In genomic region chr12:115230576-115230975, GRCh38 we compare ENCODE assay signal across 25 cellular contexts.
"Had no signal": no experiment of that assay in that cellular context is flagged by ENCODE, and none has a peak within 500 bp of the region (broad histone marks: within the 10 kb centered on the region; RNA-seq: fewer than 3 reads in every experiment).

No MANE protein-coding gene starts in this region.

- H3K27ac Mint-ChIP-seq: activated B cell treated with CpG ODN at 0.5 μM for 24 hours; activated CD4-positive, alpha-beta memory T cell treated with anti-CD3 and anti-CD28 coated beads for 36 hours; activated CD4-positive, alpha-beta T cell treated with anti-CD3 and anti-CD28 coated beads, Interleukin-2, amount 10 ng/mL, durations not matched to agents 24 days and 14 days; activated naive CD4-positive, alpha-beta T cell treated with anti-CD3 and anti-CD28 coated beads, Interleukin-2, amount 10 ng/mL, durations not matched to agents 7 days and 5 days; activated naive CD8-positive, alpha-beta T cell treated with anti-CD3 and anti-CD28 coated beads for 36 hours; activated T-cell treated with anti-CD3 and anti-CD28 coated beads, Interleukin-2, amount 50 U/mL, for 72 hours; activated T-helper 2 cell treated with anti-CD3 and anti-CD28 coated beads, Interferon-gamma antibody, Interleukin-2, Interleukin-4, amounts not matched to agents 10 μg/mL and 5 μg/mL and 100 μg/mL, durations not matched to agents 14 hours and 24 hours and 36 hours; T-cell had no signal

- H3K4me1 Mint-ChIP-seq: activated B cell treated with CpG ODN at 0.5 μM for 24 hours; activated CD4-positive, alpha-beta T cell treated with anti-CD3 and anti-CD28 coated beads, Interleukin-2, amount 10 ng/mL, durations not matched to agents 24 days and 14 days; activated naive CD4-positive, alpha-beta T cell treated with anti-CD3 and anti-CD28 coated beads, Interleukin-2, amount 10 ng/mL, durations not matched to agents 7 days and 5 days; activated naive CD8-positive, alpha-beta T cell treated with anti-CD3 and anti-CD28 coated beads for 36 hours; T-cell had no signal

- DNase-seq: activated B cell treated with CpG ODN at 0.5 μM for 24 hours; activated CD4-positive, alpha-beta memory T cell treated with anti-CD3 and anti-CD28 coated beads for 36 hours; activated CD4-positive, alpha-beta T cell treated with anti-CD3 and anti-CD28 coated beads for 1 hour; activated CD4-positive, alpha-beta T cell treated with anti-CD3 and anti-CD28 coated beads, Interleukin-2, amount 10 ng/mL, durations not matched to agents 24 days and 14 days; activated CD8-positive, alpha-beta memory T cell treated with anti-CD3 and anti-CD28 coated beads for 24 hours; activated gamma-delta T cell treated with Interleukin-2 at 50 U/mL for 16 hours; activated naive CD4-positive, alpha-beta T cell treated with anti-CD3 and anti-CD28 coated beads, Interleukin-2, amount 10 ng/mL, durations not matched to agents 7 days and 5 days; activated naive CD8-positive, alpha-beta T cell treated with anti-CD3 and anti-CD28 coated beads for 36 hours; activated T-cell treated with anti-CD3 and anti-CD28 coated beads for 4 hours; activated T-cell treated with anti-CD3 and anti-CD28 coated beads, Interleukin-2, amount 50 U/mL, for 72 hours; caudate nucleus; MV-4-11; NCI-H1092 treated with DMSO at 0.1 percent for 48 hours; NCI-H1417 treated with DMSO at 0.1 percent for 48 hours; NCI-H1694; NCI-H2029; NCI-H446; NCI-H526 treated with DMSO at 0.1 percent for 48 hours; NCI-H82; T-cell; T-helper 2 cell; T1000 had no signal

- H3K27ac ChIP-seq: KMS-11, SK-N-MC had no signal

- ATAC-seq: activated T-cell treated with anti-CD3 and anti-CD28 coated beads, Interleukin-2, amount 50 U/mL, for 72 hours; T-cell had no signal

- H3K27me3 Mint-ChIP-seq: activated B cell treated with CpG ODN at 0.5 μM for 24 hours; activated CD4-positive, alpha-beta memory T cell treated with anti-CD3 and anti-CD28 coated beads for 36 hours; activated CD4-positive, alpha-beta T cell treated with anti-CD3 and anti-CD28 coated beads, Interleukin-2, amount 10 ng/mL, durations not matched to agents 24 days and 14 days; activated naive CD4-positive, alpha-beta T cell treated with anti-CD3 and anti-CD28 coated beads, Interleukin-2, amount 10 ng/mL, durations not matched to agents 7 days and 5 days; activated naive CD8-positive, alpha-beta T cell treated with anti-CD3 and anti-CD28 coated beads for 36 hours; T-cell had no signal

- H3K4me3 ChIP-seq: SK-N-MC had no signal

- H3K9me3 Mint-ChIP-seq: activated B cell treated with CpG ODN at 0.5 μM for 24 hours; activated naive CD4-positive, alpha-beta T cell treated with anti-CD3 and anti-CD28 coated beads, Interleukin-2, amount 10 ng/mL, durations not matched to agents 7 days and 5 days; activated T-helper 2 cell treated with anti-CD3 and anti-CD28 coated beads, Interferon-gamma antibody, Interleukin-2, Interleukin-4, amounts not matched to agents 10 μg/mL and 5 μg/mL and 100 μg/mL, durations not matched to agents 14 hours and 24 hours and 36 hours had no signal

- H3K4me2 ChIP-seq: KMS-11 had no signal

- H3K36me3 Mint-ChIP-seq: activated CD4-positive, alpha-beta memory T cell treated with anti-CD3 and anti-CD28 coated beads for 36 hours; activated naive CD4-positive, alpha-beta T cell treated with anti-CD3 and anti-CD28 coated beads, Interleukin-2, amount 10 ng/mL, durations not matched to agents 7 days and 5 days; activated naive CD8-positive, alpha-beta T cell treated with anti-CD3 and anti-CD28 coated beads for 36 hours; T-cell had no signal

- H3K9ac ChIP-seq: KMS-11 had no signal

- H3K4me3 Mint-ChIP-seq: activated B cell treated with CpG ODN at 0.5 μM for 24 hours; activated CD4-positive, alpha-beta memory T cell treated with anti-CD3 and anti-CD28 coated beads for 36 hours; activated CD4-positive, alpha-beta T cell treated with anti-CD3 and anti-CD28 coated beads, Interleukin-2, amount 10 ng/mL, durations not matched to agents 24 days and 14 days; activated naive CD4-positive, alpha-beta T cell treated with anti-CD3 and anti-CD28 coated beads, Interleukin-2, amount 10 ng/mL, durations not matched to agents 7 days and 5 days; activated naive CD8-positive, alpha-beta T cell treated with anti-CD3 and anti-CD28 coated beads for 36 hours; activated T-cell treated with anti-CD3 and anti-CD28 coated beads, Interleukin-2, amount 50 U/mL, for 72 hours; T-cell had no signal
